Comparison of ENCODE assay signal across 10 cellular contexts in the genomic region with DNA sequence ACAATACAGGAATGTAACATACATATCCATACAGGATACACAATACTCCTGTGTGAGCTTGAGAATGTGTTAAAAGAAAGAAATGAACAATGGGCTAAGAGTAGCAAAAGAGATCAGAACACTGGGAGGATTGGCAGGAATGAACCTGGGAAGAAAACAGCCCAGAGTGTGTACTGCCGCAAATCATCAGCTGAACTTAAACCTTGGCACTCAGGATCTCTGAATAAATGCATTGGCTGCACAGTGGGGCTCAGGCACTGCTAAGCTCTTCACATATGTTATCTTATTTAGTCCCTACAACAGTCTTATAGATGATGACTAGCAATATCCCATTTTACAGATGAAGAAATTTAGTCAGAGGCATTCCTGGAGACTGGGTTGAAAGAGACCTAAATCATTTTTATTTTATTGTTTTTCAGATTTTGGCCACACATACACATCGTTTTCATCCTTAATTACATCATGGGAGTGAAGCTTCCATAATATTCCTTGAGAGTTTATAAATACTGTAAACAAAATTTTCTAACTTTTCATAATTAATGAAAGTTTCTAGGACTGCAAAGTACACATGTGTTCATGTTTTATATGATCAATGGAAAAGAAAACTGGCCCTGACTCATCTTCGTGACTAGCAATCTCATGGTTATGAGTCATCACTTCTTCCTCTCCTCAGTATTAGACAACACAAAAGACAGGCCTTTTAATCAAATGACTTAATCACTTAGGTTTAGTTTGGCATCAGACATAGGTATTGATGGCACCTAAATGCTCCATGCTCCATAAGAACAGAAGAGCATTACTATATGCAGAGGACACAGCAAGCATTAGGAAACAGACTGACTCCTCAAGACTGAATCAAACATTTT. TPM values are rescaled to one million over a fixed set of nuclear protein-coding genes. Genes with fewer than 3 reads are reported as not detected.
DNase-seq lines count a peak whose midpoint lies in the region; ATAC-seq and TF ChIP-seq lines count a peak whose summit lies in the region.
"Had no signal": no experiment of that assay in that cellular context is flagged by ENCODE, and none has a peak within 500 bp of the region (broad histone marks: within the 10 kb centered on the region; RNA-seq: fewer than 3 reads in every experiment).

No MANE protein-coding gene starts in this region.

- no peak overlapping the region for H3K27ac ChIP-seq in RWPE1
- H3K27ac ChIP-seq: ascending aorta, SK-N-MC had no signal

- H3K36me3 Mint-ChIP-seq in activated CD4-positive, alpha-beta T cell treated with anti-CD3 and anti-CD28 coated beads, Interleukin-2, amount 10 ng/mL, durations not matched to agents 24 days and 14 days (ENCODE audit: low read depth) = no peaks in the 10 kb centered on the region

- H3K9me3 Mint-ChIP-seq in activated CD4-positive, alpha-beta T cell treated with anti-CD3 and anti-CD28 coated beads, Interleukin-2, amount 10 ng/mL, durations not matched to agents 24 days and 14 days = no peaks in the 10 kb centered on the region

- no peaks in the 10 kb centered on the region for H3K4me1 Mint-ChIP-seq in activated CD4-positive, alpha-beta T cell treated with anti-CD3 and anti-CD28 coated beads, Interleukin-2, amount 10 ng/mL, durations not matched to agents 24 days and 14 days

- CTCF ChIA-PET in RWPE1 (lab: Yijun Ruan, JAX) = no interaction called here

- no peaks in the 10 kb centered on the region for H3K27me3 Mint-ChIP-seq in activated CD4-positive, alpha-beta T cell treated with anti-CD3 and anti-CD28 coated beads, Interleukin-2, amount 10 ng/mL, durations not matched to agents 24 days and 14 days

- no peak overlapping the region for H3K4me3 ChIP-seq in fibroblast of villous mesenchyme (ENCODE audit: low read depth, low read length)
- H3K4me3 ChIP-seq: ascending aorta, SK-N-MC had no signal

- no peak overlapping the region for H3K27ac Mint-ChIP-seq in activated CD4-positive, alpha-beta T cell treated with anti-CD3 and anti-CD28 coated beads, Interleukin-2, amount 10 ng/mL, durations not matched to agents 24 days and 14 days

- H3K4me3 Mint-ChIP-seq in activated CD4-positive, alpha-beta T cell treated with anti-CD3 and anti-CD28 coated beads, Interleukin-2, amount 10 ng/mL, durations not matched to agents 24 days and 14 days = no peak overlapping the region

- TF ChIP-seq CTCF in RWPE1 (conservative IDR thresholded peaks at IDR 0.05; ENCODE audit: low read depth) = no peak
- TF ChIP-seq CTCF in fibroblast of villous mesenchyme (IDR thresholded peaks at IDR 0.05; ENCODE audit: insufficient read depth, low read depth, low read length) = no peak

- ATAC-seq in HG02610 (IDR thresholded peaks at IDR 0.05; ENCODE audit: unreplicated experiment) (peak; percentile 87), GM19023 (IDR thresholded peaks at IDR 0.05; ENCODE audit: unreplicated experiment) (no peak), GM21423 (IDR thresholded peaks at IDR 0.05; ENCODE audit: unreplicated experiment) (no peak)

- POLR2A ChIA-PET in RWPE1 (lab: Yijun Ruan, JAX; ENCODE audit: low non-redundant PET) = no interaction called here

- DNase-seq in AG20443 (ENCODE audit: low spot score) = peak; percentile 9
- peak; percentile 86 for DNase-seq in RWPE1 (ENCODE audit: low spot score)
- DNase-seq in fibroblast of villous mesenchyme (ENCODE audit: low read depth) = peak; percentile 76
- DNase-seq in activated naive CD4-positive, alpha-beta T cell (lab: John Stamatoyannopoulos, UW) = no peak
- no peak for DNase-seq in activated CD4-positive, alpha-beta T cell treated with anti-CD3 and anti-CD28 coated beads, Interleukin-2, amount 10 ng/mL, durations not matched to agents 24 days and 14 days

- intact Hi-C loops in activated CD4-positive, alpha-beta T cell treated with anti-CD3 and anti-CD28 coated beads, Interleukin-2, amount 10 ng/mL, durations not matched to agents 24 days and 14 days (cut with micrococcal nuclease) = no loop called here

RNA-seq across cellular contexts. Expression of a gene that starts 59.2 kb away (rescaled TPM):
- total RNA-seq in fibroblast of villous mesenchyme = under 0.01 and 0.43 TPM in 2 replicates
- total RNA-seq in activated CD4-positive, alpha-beta T cell treated with anti-CD3 and anti-CD28 coated beads, Interleukin-2, amount 10 ng/mL, durations not matched to agents 24 days and 14 days = not detected in 2 replicates
- total RNA-seq: ascending aorta had no signal

Comparison
In these comparisons a context has a peak if more than half of its experiments do, and no peak if none do; other contexts are left out.
1. DNase-seq: peak in AG20443 (single experiment), RWPE1 (single experiment) and fibroblast of villous mesenchyme (single experiment); none in activated naive CD4-positive, alpha-beta T cell (0 of 4) and activated CD4-positive, alpha-beta T cell treated with anti-CD3 and anti-CD28 coated beads, Interleukin-2, amount 10 ng/mL, durations not matched to agents 24 days and 14 days (single experiment).